Comparison of ENCODE assay signal across 18 cellular contexts in the genomic region with DNA sequence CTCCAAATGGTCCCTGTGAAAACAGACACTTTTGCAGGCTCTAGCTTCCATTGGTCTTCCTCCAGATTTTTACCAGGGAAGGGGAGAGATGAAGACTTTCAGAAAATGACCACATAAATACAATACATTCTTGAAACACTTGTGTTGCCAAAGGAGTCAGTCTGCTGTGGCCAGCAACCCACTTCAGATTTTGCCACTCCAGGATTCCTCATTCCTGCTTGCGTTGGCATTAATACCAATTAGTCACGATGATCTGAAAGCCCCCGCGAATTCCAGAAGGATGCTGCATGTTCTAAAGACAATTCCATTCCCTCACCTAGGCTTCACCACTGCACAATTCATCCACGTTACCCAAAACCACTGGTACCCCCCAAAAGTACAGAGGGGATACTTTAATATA. TPM values are rescaled to one million over a fixed set of nuclear protein-coding genes. Genes with fewer than 3 reads are reported as not detected.
DNase-seq lines count a peak whose midpoint lies in the region; ATAC-seq, FAIRE-seq and TF ChIP-seq lines count a peak whose summit lies in the region.
"Had no signal": no experiment of that assay in that cellular context is flagged by ENCODE, and none has a peak within 500 bp of the region (broad histone marks: within the 10 kb centered on the region; RNA-seq: fewer than 3 reads in every experiment).

No MANE protein-coding gene starts in this region.

- DNase-seq in MG63 (peak; percentile 77), kidney glomerular epithelial cell (lab: John Stamatoyannopoulos, UW) (peak; percentile 38), renal cortical epithelial cell (ENCODE audit: low read depth) (peak; percentile 19), vagina (ENCODE audit: extremely low spot score in 2 of 2) (no peak), GM12892 (ENCODE audit: insufficient read length) (no peak)
- no peak for DNase-seq in stimulated activated CD8-positive, alpha-beta memory T cell treated with anti-CD3 and anti-CD28 coated beads, Interleukin-4, amount 100 ng/mL, for 48 hours
- DNase-seq: BE2C; CD4-positive, alpha-beta memory T cell; COR-L47; DND-41; GOT3; H9 had no signal

- TF ChIP-seq CTCF in vagina (IDR thresholded peaks at IDR 0.05), result no peak

- H3K27me3 ChIP-seq in MG63 (no peaks in the 10 kb centered on the region), vagina (no peaks in the 10 kb centered on the region)
- H3K27me3 ChIP-seq: BE2C had no signal

- H3K9me3 ChIP-seq in MG63 (peaks cover 10% of the 10 kb centered on the region), vagina (no peaks in the 10 kb centered on the region)
- H3K9me3 ChIP-seq: BE2C had no signal

- no peak overlapping the region for H3K27ac ChIP-seq in vagina
- H3K27ac ChIP-seq: A549, C4-2B had no signal

- H3K36me3 ChIP-seq in MG63 (no peaks in the 10 kb centered on the region), vagina (no peaks in the 10 kb centered on the region)
- H3K36me3 ChIP-seq: BE2C had no signal

- no peak overlapping the region for H3K4me3 ChIP-seq in MG63
- H3K4me3 ChIP-seq in vagina, result no peak overlapping the region
- H3K4me3 ChIP-seq: A549, GM12878, K562 had no signal

- no peak for FAIRE-seq in GM12892 (lab: Jason Lieb, UNC)
- FAIRE-seq: A549, D721Med, GM12878, K562 had no signal

- intact Hi-C loops in vagina (cut with DNase I), result no loop called here

- H3K4me1 ChIP-seq in vagina, result peaks cover 2% of the 10 kb centered on the region
- H3K4me1 ChIP-seq: BE2C had no signal

- TF ChIP-seq POLR2A in vagina (IDR thresholded peaks at IDR 0.05) (no peak), GM12892 (IDR thresholded peaks at IDR 0.05; ENCODE audit: low read depth, low read length) (no peak)

- no peak for ATAC-seq in HG03025 (IDR thresholded peaks at IDR 0.05; ENCODE audit: low FRiP score, unreplicated experiment)
- ATAC-seq: A549, GM12878, K562 had no signal

RNA-seq across cellular contexts. Expression of a gene that starts 7.9 kb away (rescaled TPM):
- total RNA-seq in MG63 (2014; rRNA removed; shearing (Covaris generic); ENCODE audit: low replicate concordance), result 211 and 220 TPM in 2 replicates
- 88.7 and 99.5 TPM in 2 replicates for total RNA-seq in renal cortical epithelial cell
- total RNA-seq in vagina, result 43.7 TPM
- polyA plus RNA-seq in GM12892 (2012; ENCODE audit: missing spikeins), result 1.7 TPM
- total RNA-seq: CD4-positive, alpha-beta memory T cell had no signal

Comparison
In these comparisons a context has a peak if more than half of its experiments do, and no peak if none do; other contexts are left out.
1. DNase-seq: peak in MG63 (single experiment), kidney glomerular epithelial cell (single experiment) and renal cortical epithelial cell (single experiment); none in stimulated activated CD8-positive, alpha-beta memory T cell treated with anti-CD3 and anti-CD28 coated beads, Interleukin-4, amount 100 ng/mL, for 48 hours (single experiment), vagina (0 of 2) and GM12892 (single experiment).